ENCODE assay signal across 17 cellular contexts in genomic region chr20:24048014-24048611, GRCh38. TPM values are rescaled to one million over a fixed set of nuclear protein-coding genes. Genes with fewer than 3 reads are reported as not detected.
"Had no signal": no experiment of that assay in that cellular context is flagged by ENCODE, and none has a peak within 500 bp of the region (broad histone marks: within the 10 kb centered on the region; RNA-seq: fewer than 3 reads in every experiment).

No MANE protein-coding gene starts in this region.

- H3K27me3 Mint-ChIP-seq: stimulated activated memory B cell treated with anti-CD40 and anti-IgM and Interleukin-4, amounts not matched to agents 10 μg/mL and 1 μg/mL and 100 μg/mL, for 72 hours; T-helper 17 cell had no signal

- ATAC-seq: gastrocnemius medialis; heart right ventricle; stimulated activated memory B cell treated with anti-CD40 and anti-IgM and Interleukin-4, amounts not matched to agents 10 μg/mL and 1 μg/mL and 100 μg/mL, for 72 hours; T-helper 17 cell had no signal

- H3K4me1 Mint-ChIP-seq: brain; stimulated activated memory B cell treated with anti-CD40 and anti-IgM and Interleukin-4, amounts not matched to agents 10 μg/mL and 1 μg/mL and 100 μg/mL, for 72 hours had no signal

- H3K4me2 ChIP-seq: smooth muscle cell had no signal

- H3K4me3 Mint-ChIP-seq: brain; mesothelial cell of epicardium; stimulated activated memory B cell treated with anti-CD40 and anti-IgM and Interleukin-4, amounts not matched to agents 10 μg/mL and 1 μg/mL and 100 μg/mL, for 72 hours; T-helper 17 cell; type B pancreatic cell had no signal

- H3K4me1 ChIP-seq: gastrocnemius medialis, heart right ventricle, right atrium auricular region had no signal

- H3K9me3 Mint-ChIP-seq: brain; mesothelial cell of epicardium; stimulated activated memory B cell treated with anti-CD40 and anti-IgM and Interleukin-4, amounts not matched to agents 10 μg/mL and 1 μg/mL and 100 μg/mL, for 72 hours; type B pancreatic cell had no signal

- DNase-seq: activated CD4-positive, alpha-beta T cell treated with anti-CD3 and anti-CD28 coated beads, Interleukin-2, amount 50 U/mL, for 48 hours; activated CD4-positive, CD25-positive, alpha-beta regulatory T cell; activated naive CD4-positive, alpha-beta T cell treated with anti-CD3 and anti-CD28 coated beads, Interleukin-2, amount 50 U/mL, for 16 hours; amygdala; effector memory CD4-positive, alpha-beta T cell; gastrocnemius medialis; heart right ventricle; kidney; T-helper 17 cell had no signal

- H3K27me3 ChIP-seq: gastrocnemius medialis, right atrium auricular region had no signal

- H3K36me3 ChIP-seq: gastrocnemius medialis, heart right ventricle, right atrium auricular region had no signal

- H3K4me3 ChIP-seq: gastrocnemius medialis, heart right ventricle, right atrium auricular region, smooth muscle cell had no signal

- H3K9me3 ChIP-seq: gastrocnemius medialis, heart right ventricle, right atrium auricular region had no signal

- H3K36me3 Mint-ChIP-seq: brain; mesothelial cell of epicardium; stimulated activated memory B cell treated with anti-CD40 and anti-IgM and Interleukin-4, amounts not matched to agents 10 μg/mL and 1 μg/mL and 100 μg/mL, for 72 hours; type B pancreatic cell had no signal

- H3K27ac Mint-ChIP-seq: brain; mesothelial cell of epicardium; stimulated activated memory B cell treated with anti-CD40 and anti-IgM and Interleukin-4, amounts not matched to agents 10 μg/mL and 1 μg/mL and 100 μg/mL, for 72 hours; T-helper 17 cell; type B pancreatic cell had no signal

- H3K27ac ChIP-seq: gastrocnemius medialis, heart right ventricle, right atrium auricular region had no signal

RNA-seq across cellular contexts. Expression of gene GGTLC1, which starts 59.5 kb away (rescaled TPM):
- total RNA-seq: fibroblast of lung, gastrocnemius medialis, heart right ventricle, kidney, lower leg skin, mesothelial cell of epicardium, right atrium auricular region, smooth muscle cell, T-helper 17 cell had no signal
- polyA plus RNA-seq: fibroblast of lung, heart right ventricle, smooth muscle cell had no signal
